Comparison of ENCODE assay signal across 15 cellular contexts in genomic region chr22:37684803-37685615, GRCh38. TPM values are rescaled to one million over a fixed set of nuclear protein-coding genes. Genes with fewer than 3 reads are reported as not detected.
DNase-seq lines count a peak whose midpoint lies in the region; ATAC-seq and TF ChIP-seq lines count a peak whose summit lies in the region.
"Had no signal": no experiment of that assay in that cellular context is flagged by ENCODE, and none has a peak within 500 bp of the region (broad histone marks: within the 10 kb centered on the region; RNA-seq: fewer than 3 reads in every experiment).

No MANE protein-coding gene starts in this region.

- H3K27me3 Mint-ChIP-seq in activated naive CD8-positive, alpha-beta T cell: no peaks in the 10 kb centered on the region
- no peaks in the 10 kb centered on the region for H3K27me3 Mint-ChIP-seq in activated naive CD8-positive, alpha-beta T cell treated with anti-CD3 and anti-CD28 coated beads, Interleukin-2, amount 50 U/mL, for 24 hours
- H3K27me3 Mint-ChIP-seq in MCF 10A (ENCODE audit: insufficient read depth, unreplicated experiment): no peaks in the 10 kb centered on the region
- H3K27me3 Mint-ChIP-seq: dendritic cell treated with granulocyte-macrophage colony-stimulating factor and Interleukin-4, amounts not matched to agents 40 ng/mL and 50 ng/mL, for 4 days had no signal

- no peak for TF ChIP-seq POLR2A in uterus (IDR thresholded peaks at IDR 0.05)

- H3K27ac ChIP-seq in uterus: no peak overlapping the region

- H3K27ac Mint-ChIP-seq in activated naive CD8-positive, alpha-beta T cell: peak overlapping the region; percentile 46
- H3K27ac Mint-ChIP-seq in activated naive CD8-positive, alpha-beta T cell treated with anti-CD3 and anti-CD28 coated beads, Interleukin-2, amount 50 U/mL, for 24 hours: no peak overlapping the region
- H3K27ac Mint-ChIP-seq in MCF 10A (ENCODE audit: low read depth, unreplicated experiment): no peak overlapping the region

- intact Hi-C loops in MCF 10A (cut with micrococcal nuclease) (no loop called here), mucosa of descending colon (cut with DNase I, micrococcal nuclease) (loop anchor here (5.0 to 10.0 kb wide), 2 partner anchors 43 to 60 kb away; no protein-coding TSS in a partner anchor), uterus (cut with DNase I; ENCODE audit: low total_unique reads) (loop anchor here (5.0 kb wide), 1 partner anchor 43 kb away; no protein-coding TSS in a partner anchor)

- peaks cover 7% of the 10 kb centered on the region for H3K36me3 Mint-ChIP-seq in activated naive CD8-positive, alpha-beta T cell
- peaks cover 16% of the 10 kb centered on the region for H3K36me3 Mint-ChIP-seq in activated naive CD8-positive, alpha-beta T cell treated with anti-CD3 and anti-CD28 coated beads, Interleukin-2, amount 50 U/mL, for 24 hours (ENCODE audit: low read depth)
- peaks cover 25% of the 10 kb centered on the region for H3K36me3 Mint-ChIP-seq in MCF 10A (ENCODE audit: insufficient read depth, unreplicated experiment)

- H3K4me3 Mint-ChIP-seq in activated naive CD8-positive, alpha-beta T cell: peak overlapping the region; percentile 94
- no peak overlapping the region for H3K4me3 Mint-ChIP-seq in activated naive CD8-positive, alpha-beta T cell treated with anti-CD3 and anti-CD28 coated beads, Interleukin-2, amount 50 U/mL, for 24 hours
- H3K4me3 Mint-ChIP-seq in MCF 10A (ENCODE audit: unreplicated experiment): no peak overlapping the region

- H3K36me3 ChIP-seq in mucosa of descending colon (ENCODE audit: low read depth) (no peaks in the 10 kb centered on the region), uterus (no peaks in the 10 kb centered on the region)

- POLR2A ChIA-PET in MCF 10A (lab: Yijun Ruan, JAX): interaction anchor here (0.7 to 5.3 kb wide), 13 partner anchors 9 to 123 kb away, joined by 3 to 35 read pairs (median 7); partner anchors contain the start of genes GCAT, GGA1, LGALS1 and PDXP

- H3K9me3 Mint-ChIP-seq in activated naive CD8-positive, alpha-beta T cell (ENCODE audit: low read depth): no peaks in the 10 kb centered on the region
- H3K9me3 Mint-ChIP-seq in activated naive CD8-positive, alpha-beta T cell treated with anti-CD3 and anti-CD28 coated beads, Interleukin-2, amount 50 U/mL, for 24 hours: no peaks in the 10 kb centered on the region
- H3K9me3 Mint-ChIP-seq in MCF 10A (ENCODE audit: unreplicated experiment): no peaks in the 10 kb centered on the region
- H3K9me3 Mint-ChIP-seq: dendritic cell treated with granulocyte-macrophage colony-stimulating factor and Interleukin-4, amounts not matched to agents 40 ng/mL and 50 ng/mL, for 4 days had no signal

- no peak for ATAC-seq in activated naive CD8-positive, alpha-beta T cell treated with anti-CD3 and anti-CD28 coated beads, Interleukin-2, amount 50 U/mL, for 24 hours
- ATAC-seq in mucosa of descending colon: peak; percentile 53

- BruUV-seq in MCF 10A (replicated peaks; lab: Mats Ljungman, UMichigan): no TSS peak

- DNase-seq in activated naive CD8-positive, alpha-beta T cell treated with anti-CD3 and anti-CD28 coated beads, Interleukin-2, amount 50 U/mL, for 24 hours: no peak
- peak; percentile 76 for DNase-seq in MCF 10A (ENCODE audit: unreplicated experiment)
- DNase-seq in mucosa of descending colon: peak; percentile 73 to 82 (median 76)
- no peak for DNase-seq in islet precursor cell
- DNase-seq in NCI-H1105 treated with DMSO at 0.1 percent for 48 hours (lab: John Stamatoyannopoulos, UW): no peak
- no peak for DNase-seq in iPS-NIHi7 (ENCODE audit: extremely low spot score)
- DNase-seq in uterus: no peak
- DNase-seq: DMS79; foreskin fibroblast; kidney; NCI-H446; stimulated activated CD4-positive, alpha-beta T cell treated with anti-CD3 and anti-CD28 coated beads, Interleukin-12 subunit alpha, Interleukin-12 subunit beta, amount 100 ng/mL, for 4 hours; tibial artery had no signal

- H3K27me3 ChIP-seq in uterus: no peaks in the 10 kb centered on the region
- H3K27me3 ChIP-seq: tibial artery had no signal

- CTCF ChIA-PET in MCF 10A (lab: Yijun Ruan, JAX): interaction anchor here (0.6 to 9.1 kb wide), 6 partner anchors 9 to 195 kb away, joined by 3 to 113 read pairs (median 4); no protein-coding TSS in a partner anchor

- H3K9me3 ChIP-seq in mucosa of descending colon (no peaks in the 10 kb centered on the region), uterus (no peaks in the 10 kb centered on the region)
- H3K9me3 ChIP-seq: tibial artery had no signal

- H3K4me1 ChIP-seq in mucosa of descending colon (ENCODE audit: low read depth): peaks cover 46% of the 10 kb centered on the region
- H3K4me1 ChIP-seq in uterus: peaks cover 0 to 12% of the 10 kb centered on the region in 2 donors

- H3K4me3 ChIP-seq in mucosa of descending colon (no peak overlapping the region), uterus (no peak overlapping the region)

- TF ChIP-seq CTCF in MCF 10A (IDR thresholded peaks at IDR 0.05; ENCODE audit: unreplicated experiment): no peak
- TF ChIP-seq CTCF in mucosa of descending colon (IDR thresholded peaks at IDR 0.05): no peak
- TF ChIP-seq CTCF in uterus (IDR thresholded peaks at IDR 0.05): no peak

- peaks cover 20% of the 10 kb centered on the region for H3K4me1 Mint-ChIP-seq in activated naive CD8-positive, alpha-beta T cell (ENCODE audit: low read depth)
- H3K4me1 Mint-ChIP-seq in activated naive CD8-positive, alpha-beta T cell treated with anti-CD3 and anti-CD28 coated beads, Interleukin-2, amount 50 U/mL, for 24 hours: peaks cover 37% of the 10 kb centered on the region
- H3K4me1 Mint-ChIP-seq in MCF 10A (ENCODE audit: insufficient read depth, unreplicated experiment): peaks cover 27% of the 10 kb centered on the region

RNA-seq across cellular contexts. Expression of gene NOL12, which starts 1.1 kb away (rescaled TPM):
- total RNA-seq in MCF 10A (2022): 47.1 and 50.8 TPM in 2 replicates
- total RNA-seq in mucosa of descending colon: 10 to 100 TPM; 28.5 to 45.3 (median 42.6) TPM
- 10 to 100 TPM; 11.8 to 74.3 (median 20.9) TPM for total RNA-seq in uterus

RNA-seq across cellular contexts. Expression of gene LGALS1, which starts 9.6 kb away (rescaled TPM):
- total RNA-seq in MCF 10A (2022): 1,407 and 1,635 TPM in 2 replicates
- 100 to 1,000 TPM in 2 of 3 donors, 10 to 100 TPM in 1; 54.6 to 376 (median 150) TPM for total RNA-seq in mucosa of descending colon
- 1,000 to 10,000 TPM; 1,421 to 3,100 (median 2,146) TPM for total RNA-seq in uterus

RNA-seq across cellular contexts. Expression of gene TRIOBP, which starts 11.8 kb away (rescaled TPM):
- 42.5 and 45.7 TPM in 2 replicates for total RNA-seq in MCF 10A (2022)
- total RNA-seq in mucosa of descending colon: 100 to 1,000 TPM in 1 of 3 donors, 10 to 100 TPM in 2; 78.2 to 107 (median 78.6) TPM
- total RNA-seq in uterus: 100 to 1,000 TPM in 3 of 4 donors, 10 to 100 TPM in 1; 56.2 to 177 (median 127) TPM

RNA-seq across cellular contexts. Expression of gene PDXP, which starts 26.5 kb away (rescaled TPM):
- total RNA-seq in MCF 10A (2022) (10.3 and 10.5 TPM in 2 replicates), mucosa of descending colon (10 to 100 TPM; 26.8 to 43.3 (median 40.6) TPM), uterus (10 to 100 TPM in 1 of 4 donors, 1 to 10 TPM in 2, under 1 TPM in 1; 0.88 to 10.7 (median 3.7) TPM)

RNA-seq across cellular contexts. Expression of gene SH3BP1, which starts 45.5 kb away (rescaled TPM):
- total RNA-seq in MCF 10A (2022) (1.5 and 1.9 TPM in 2 replicates), mucosa of descending colon (10 to 100 TPM; 48.8 to 98.2 (median 96.6) TPM), uterus (10 to 100 TPM in 3 of 4 donors, 1 to 10 TPM in 1; 7.4 to 26.2 (median 14.2) TPM)

Comparison
In these comparisons a context has a peak if more than half of its experiments do, and no peak if none do; other contexts are left out.
1. DNase-seq: peak in MCF 10A (single experiment) and mucosa of descending colon (3 of 3); none in activated naive CD8-positive, alpha-beta T cell treated with anti-CD3 and anti-CD28 coated beads, Interleukin-2, amount 50 U/mL, for 24 hours (single experiment), islet precursor cell (single experiment), NCI-H1105 treated with DMSO at 0.1 percent for 48 hours (single experiment), iPS-NIHi7 (single experiment) and uterus (0 of 2).